ENCODE assay signal across 16 cellular contexts in genomic region chr4:107255596-107255995, GRCh38.
"Had no signal": no experiment of that assay in that cellular context is flagged by ENCODE, and none has a peak within 500 bp of the region (broad histone marks: within the 10 kb centered on the region; RNA-seq: fewer than 3 reads in every experiment).

No MANE protein-coding gene starts in this region.

- H3K9me3 Mint-ChIP-seq: activated naive CD4-positive, alpha-beta T cell treated with anti-CD3 and anti-CD28 coated beads, Interleukin-2, amount 50 U/mL, for 24 hours; activated T-helper 2 cell treated with anti-CD3 and anti-CD28 coated beads, Interferon-gamma antibody, Interleukin-2, Interleukin-4, amounts not matched to agents 10 μg/mL and 5 μg/mL and 100 μg/mL, durations not matched to agents 14 hours and 24 hours and 36 hours had no signal

- H3K4me3 Mint-ChIP-seq: activated naive CD4-positive, alpha-beta T cell treated with anti-CD3 and anti-CD28 coated beads, Interleukin-2, amount 50 U/mL, for 24 hours; central memory CD8-positive, alpha-beta T cell; naive B cell had no signal

- H3K4me3 ChIP-seq: adrenal gland, body of pancreas, tibial nerve, uterus had no signal

- H3K27me3 Mint-ChIP-seq: central memory CD8-positive, alpha-beta T cell; naive B cell had no signal

- H3K27me3 ChIP-seq: adrenal gland, body of pancreas, tibial nerve, uterus had no signal

- H3K9ac ChIP-seq: parathyroid adenoma had no signal

- H3K79me2 ChIP-seq: parathyroid adenoma had no signal

- H3K27ac Mint-ChIP-seq: activated naive CD4-positive, alpha-beta T cell treated with anti-CD3 and anti-CD28 coated beads, Interleukin-2, amount 50 U/mL, for 24 hours; activated T-helper 2 cell treated with anti-CD3 and anti-CD28 coated beads, Interferon-gamma antibody, Interleukin-2, Interleukin-4, amounts not matched to agents 10 μg/mL and 5 μg/mL and 100 μg/mL, durations not matched to agents 14 hours and 24 hours and 36 hours; naive B cell had no signal

- H3K9me3 ChIP-seq: adrenal gland, body of pancreas, tibial nerve, uterus had no signal

- H3K36me3 ChIP-seq: adrenal gland, tibial nerve, uterus had no signal

- H3K36me3 Mint-ChIP-seq: activated naive CD4-positive, alpha-beta T cell treated with anti-CD3 and anti-CD28 coated beads, Interleukin-2, amount 50 U/mL, for 24 hours; naive B cell had no signal

- DNase-seq: adrenal gland; body of pancreas; cortex of kidney; effector CD4-positive, alpha-beta T cell; islet precursor cell; naive B cell; stimulated activated CD4-positive, alpha-beta T cell treated with anti-CD3 and anti-CD28 coated beads, Interleukin-4, amount 100 ng/mL, for 24 hours; stimulated activated CD8-positive, alpha-beta memory T cell treated with anti-CD3 and anti-CD28 coated beads, Interleukin-4, amount 100 ng/mL, for 48 hours; stimulated activated naive CD4-positive, alpha-beta T cell treated with Interleukin-2 at 50 U/mL for 16 hours; substantia nigra; uterus had no signal

- H3K27ac ChIP-seq: adrenal gland, body of pancreas, parathyroid adenoma, tibial nerve, uterus had no signal

- H2AFZ ChIP-seq: parathyroid adenoma had no signal

- H3K4me1 ChIP-seq: body of pancreas, parathyroid adenoma, tibial nerve, uterus had no signal

- H3K4me1 Mint-ChIP-seq: activated naive CD4-positive, alpha-beta T cell treated with anti-CD3 and anti-CD28 coated beads, Interleukin-2, amount 50 U/mL, for 24 hours; central memory CD8-positive, alpha-beta T cell; naive B cell had no signal
